ENCODE assay signal across 8 cellular contexts in the genomic region with DNA sequence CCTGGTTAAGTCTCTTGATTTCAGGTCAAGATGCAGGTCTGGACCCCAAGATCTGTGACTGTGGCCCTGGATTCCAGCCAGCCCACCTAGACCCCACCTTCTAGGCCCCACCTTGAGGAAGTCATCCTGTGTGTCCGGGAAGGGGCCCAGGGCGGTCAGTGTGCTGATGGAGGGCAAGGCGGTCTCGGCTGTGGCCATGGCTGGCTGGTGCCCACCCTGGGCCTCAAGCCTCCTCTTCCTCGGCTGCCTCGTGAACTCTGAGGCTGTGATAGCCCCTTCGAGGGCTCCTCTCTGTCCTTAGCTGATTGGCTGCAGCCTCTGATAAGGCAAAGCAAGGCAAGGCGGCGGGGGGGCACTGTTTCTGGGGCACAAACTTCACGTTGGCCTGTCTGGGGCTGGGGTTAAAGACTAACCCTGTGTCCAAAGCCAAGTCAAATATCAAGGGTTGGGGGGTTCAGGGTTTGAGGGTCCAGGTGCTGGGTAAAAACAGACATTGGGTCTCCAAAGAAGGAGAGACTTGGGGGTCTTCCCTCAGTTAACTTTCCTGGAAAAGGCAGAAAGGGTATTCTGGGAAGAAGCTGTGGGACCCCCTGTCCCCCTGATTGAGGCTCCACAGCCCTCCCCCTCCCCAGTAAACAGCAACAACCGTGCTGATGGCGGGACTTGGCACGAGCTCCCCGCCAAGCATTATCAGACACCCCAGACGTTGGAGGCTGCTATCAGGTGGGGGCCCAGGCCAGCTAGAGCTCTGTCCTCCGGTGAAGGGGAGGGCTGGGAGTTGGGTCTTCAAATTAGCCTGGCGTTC. TPM values are rescaled to one million over a fixed set of nuclear protein-coding genes. Genes with fewer than 3 reads are reported as not detected.
DNase-seq lines count a peak whose midpoint lies in the region; ATAC-seq and TF ChIP-seq lines count a peak whose summit lies in the region.
"Had no signal": no experiment of that assay in that cellular context is flagged by ENCODE, and none has a peak within 500 bp of the region (broad histone marks: within the 10 kb centered on the region; RNA-seq: fewer than 3 reads in every experiment).

A gene (minus strand): TSS at position 259 of the 805 bp plus-strand sequence. CDS start 61 bp downstream, at position 198.

- intact Hi-C loops in esophagus muscularis mucosa (cut with DNase I), result no loop called here
- intact Hi-C loops in OCI-LY7 (cut with micrococcal nuclease; ENCODE audit: unreplicated experiment), result no loop called here
- intact Hi-C loops in lower leg skin (cut with DNase I; ENCODE audit: low total_unique reads), result loop anchor here (10.0 kb wide), 1 partner anchor 58 kb away; a partner anchor contains a TSS

- CTCF ChIA-PET in OCI-LY7 (lab: Charles Lee; ENCODE audit: unreplicated experiment), result no interaction called here

- POLR2A ChIA-PET in OCI-LY7 (lab: Charles Lee), result no interaction called here

- H3K4me1 ChIP-seq in esophagus muscularis mucosa (peaks cover 26 to 35% (median 32%) of the 10 kb centered on the region in 4 donors), rectal smooth muscle tissue (ENCODE audit: control insufficient read depth, insufficient read depth, low read length) (peaks cover 11% of the 10 kb centered on the region), OCI-LY7 (ENCODE audit: insufficient read depth, low read length, poor library complexity, severe bottlenecking) (peaks cover 24% of the 10 kb centered on the region)

- no peak for TF ChIP-seq POLR2A in esophagus muscularis mucosa (IDR thresholded peaks at IDR 0.05; ENCODE audit: low read depth)
- TF ChIP-seq POLR2A in lower leg skin (IDR thresholded peaks at IDR 0.05), result no peak

- H3K79me2 ChIP-seq in OCI-LY7 (ENCODE audit: insufficient read depth, low read depth, low read length), result peaks cover 9% of the 10 kb centered on the region; the same call in 1 of the 2 replicates

- no peaks in the 10 kb centered on the region for H3K36me3 ChIP-seq in H7 (replicated peaks; ENCODE audit: control insufficient read depth, insufficient read depth, low read length)
- no peaks in the 10 kb centered on the region for H3K36me3 ChIP-seq in esophagus muscularis mucosa
- H3K36me3 ChIP-seq in rectal smooth muscle tissue (ENCODE audit: control insufficient read depth, insufficient read depth, low read length), result no peaks in the 10 kb centered on the region
- H3K36me3 ChIP-seq in OCI-LY7 (ENCODE audit: insufficient read depth, low read length), result no peaks in the 10 kb centered on the region

- peaks cover 5% of the 10 kb centered on the region for H3K36me3 Mint-ChIP-seq in T-helper 17 cell (ENCODE audit: low read depth)
- no peaks in the 10 kb centered on the region for H3K36me3 Mint-ChIP-seq in chondrocyte (ENCODE audit: low read depth)

- H3K9me3 Mint-ChIP-seq in chondrocyte (ENCODE audit: low read depth), result no peaks in the 10 kb centered on the region

- no peaks in the 10 kb centered on the region for H4K20me1 ChIP-seq in OCI-LY7 (ENCODE audit: insufficient read depth, low read length)

- no peak for TF ChIP-seq EP300 in esophagus muscularis mucosa (IDR thresholded peaks at IDR 0.05)

- H3K27ac ChIP-seq in esophagus muscularis mucosa (replicated peaks in 1 of 4) (no peak within 1 kb of the TSS), rectal smooth muscle tissue (ENCODE audit: low read depth, low read length) (no peak within 1 kb of the TSS), OCI-LY7 (ENCODE audit: low read depth, low read length, poor library complexity, severe bottlenecking) (no peak within 1 kb of the TSS)

- H3K9me3 ChIP-seq in T-helper 17 cell (ENCODE audit: control insufficient read depth, low read length, poor library complexity, severe bottlenecking) (no peaks in the 10 kb centered on the region), esophagus muscularis mucosa (peaks cover 0 to 13% (median 6%) of the 10 kb centered on the region in 4 donors), OCI-LY7 (ENCODE audit: low read length) (peaks cover 11% of the 10 kb centered on the region)

- no peak for TF ChIP-seq CTCF in esophagus muscularis mucosa (IDR thresholded peaks at IDR 0.05)
- TF ChIP-seq CTCF in chondrocyte (IDR thresholded peaks at IDR 0.05), result no peak
- TF ChIP-seq CTCF in OCI-LY7 (conservative IDR thresholded peaks at IDR 0.05; ENCODE audit: low read length), result no peak
- no peak for TF ChIP-seq CTCF in lower leg skin (IDR thresholded peaks at IDR 0.05)

- H2AFZ ChIP-seq in OCI-LY7 (ENCODE audit: low read length), result no peak within 1 kb of the TSS

- no peak for DNase-seq in H7
- no peak for DNase-seq in T-helper 17 cell
- DNase-seq in esophagus muscularis mucosa (ENCODE audit: extremely low spot score), result no peak
- no peak for DNase-seq in chondrocyte (ENCODE audit: low spot score)
- no peak for DNase-seq in OCI-LY7 (ENCODE audit: low spot score)
- DNase-seq in lower leg skin (ENCODE audit: low spot score in 2 of 2), result no peak

- H3K27ac Mint-ChIP-seq in T-helper 17 cell, result no peak within 1 kb of the TSS
- H3K27ac Mint-ChIP-seq in chondrocyte (ENCODE audit: unreplicated experiment), result no peak within 1 kb of the TSS

- H3K27me3 Mint-ChIP-seq in T-helper 17 cell, result no peaks in the 10 kb centered on the region
- H3K27me3 Mint-ChIP-seq in chondrocyte (ENCODE audit: low read depth), result peaks cover 20% of the 10 kb centered on the region

- H3K4me3 ChIP-seq in H7 (ENCODE audit: insufficient read depth, low read depth, low read length) (peak within 1 kb of the TSS; percentile 63), esophagus muscularis mucosa (peak within 1 kb of the TSS; percentile 47 to 56 (median 52)), rectal smooth muscle tissue (ENCODE audit: low read length) (peak within 1 kb of the TSS; percentile 45), OCI-LY7 (ENCODE audit: low read depth, low read length, poor library complexity, severe bottlenecking) (no peak within 1 kb of the TSS), lower leg skin (ENCODE audit: low read depth, poor library complexity, severe bottlenecking) (no peak within 1 kb of the TSS)

- WGBS in esophagus muscularis mucosa, result 82% methylated on average over 13 of the region's 17 CpGs
- WGBS in lower leg skin, 2 donors, result 68 to 70% methylated on average over 17 of the region's 17 CpGs

- H3K4me3 Mint-ChIP-seq in T-helper 17 cell (peak within 1 kb of the TSS; percentile 79), chondrocyte (ENCODE audit: unreplicated experiment) (no peak within 1 kb of the TSS)

- H3K27me3 ChIP-seq in H7 (ENCODE audit: control insufficient read depth, insufficient read depth, low read length) (peaks cover 37% of the 10 kb centered on the region), esophagus muscularis mucosa (peaks cover 0 to 43% (median 21%) of the 10 kb centered on the region in 4 donors), rectal smooth muscle tissue (ENCODE audit: control insufficient read depth, insufficient read depth, low read length) (no peaks in the 10 kb centered on the region)

- H3K4me2 ChIP-seq in OCI-LY7 (ENCODE audit: low read length), result no peak within 1 kb of the TSS

- H3K4me1 Mint-ChIP-seq in T-helper 17 cell (peaks cover 27% of the 10 kb centered on the region), chondrocyte (ENCODE audit: low read depth) (peaks cover 29% of the 10 kb centered on the region)

- no TSS peak for BruUV-seq in OCI-LY7 (replicated peaks; lab: Mats Ljungman, UMichigan)

- no peak for ATAC-seq in T-helper 17 cell

- no peaks in the 10 kb centered on the region for H3K9me2 ChIP-seq in OCI-LY7 (ENCODE audit: insufficient read depth, low read length)

- no peak within 1 kb of the TSS for H3K9ac ChIP-seq in rectal smooth muscle tissue (ENCODE audit: low read length)

RNA-seq across cellular contexts. Expression of the gene that starts here (rescaled TPM):
- total RNA-seq in H7 (2014; rRNA removed; shearing (Covaris generic)), result 0.37 and 0.76 TPM in 2 replicates
- not detected for total RNA-seq in T-helper 17 cell
- total RNA-seq in esophagus muscularis mucosa, result not detected
- total RNA-seq in chondrocyte, result not detected in 3 replicates
- 0.16 and 0.28 TPM in 2 replicates for total RNA-seq in OCI-LY7 (2014; rRNA removed; shearing (Covaris generic))
- not detected in 2 replicates for total RNA-seq in OCI-LY7 (2022)
- under 1 TPM in 1 of 4 donors, not detected in 3; 0.13 TPM for total RNA-seq in lower leg skin
- total RNA-seq: LHCN-M2 had no signal

Comparison
In these comparisons a context has a peak if more than half of its experiments do, and no peak if none do; other contexts are left out.
1. H3K4me3 ChIP-seq: peak in H7 (single experiment), esophagus muscularis mucosa (4 of 4) and rectal smooth muscle tissue (single experiment); none in OCI-LY7 (single experiment) and lower leg skin (single experiment).